Comparison of ENCODE assay signal across 1 cellular context in the genomic region with DNA sequence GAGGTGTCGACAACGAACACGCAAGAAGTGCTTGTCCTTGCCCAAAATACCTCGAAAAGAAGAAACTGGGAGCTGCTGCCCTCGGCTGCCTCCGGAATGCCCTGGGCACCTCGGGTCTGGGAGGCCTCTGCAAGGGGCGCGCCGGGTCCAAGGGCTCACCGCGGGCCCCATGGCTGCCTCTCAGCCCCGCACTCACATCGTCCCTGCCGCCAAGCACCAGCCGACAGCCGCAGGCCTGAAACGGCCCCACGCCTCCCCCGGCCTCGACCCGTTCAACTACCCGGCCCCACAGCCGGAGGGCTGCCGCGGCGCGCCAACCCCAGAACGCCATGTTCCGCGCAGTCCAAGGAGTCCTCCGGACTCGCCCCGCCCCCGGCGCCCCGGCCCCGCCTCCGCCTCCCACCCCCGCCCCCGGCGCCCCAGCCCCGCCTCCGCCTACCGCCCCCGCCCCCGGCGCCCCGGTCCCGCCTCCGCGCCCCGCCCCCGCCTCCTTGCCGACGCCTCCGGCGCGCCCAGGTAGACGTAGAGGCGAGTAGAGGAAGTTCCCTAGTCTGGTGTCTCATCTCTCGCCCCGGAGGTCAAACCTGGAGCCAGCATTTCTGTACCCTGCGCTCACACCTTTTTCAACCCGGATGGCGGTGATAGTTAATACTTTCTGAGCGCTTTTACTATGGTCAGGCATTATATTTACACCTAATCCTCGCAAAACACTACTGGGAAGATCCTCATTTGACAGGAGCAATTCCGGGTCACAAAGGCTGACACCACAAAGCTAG.
A peak's percentile ranks its signal among the peaks of the same experiment; 100 is the strongest.
TF ChIP-seq lines count a peak whose summit lies in the region.

SIRT3 (minus strand) TSS at position 345 of the 776 bp plus-strand sequence; CDS start at position 331, 14 bp downstream.

TF ChIP-seq in HepG2, 621 proteins besides CTCF, POLR2A, EP300 and RAD21 (continued from another document):
- TF ChIP-seq, protein P1, sequence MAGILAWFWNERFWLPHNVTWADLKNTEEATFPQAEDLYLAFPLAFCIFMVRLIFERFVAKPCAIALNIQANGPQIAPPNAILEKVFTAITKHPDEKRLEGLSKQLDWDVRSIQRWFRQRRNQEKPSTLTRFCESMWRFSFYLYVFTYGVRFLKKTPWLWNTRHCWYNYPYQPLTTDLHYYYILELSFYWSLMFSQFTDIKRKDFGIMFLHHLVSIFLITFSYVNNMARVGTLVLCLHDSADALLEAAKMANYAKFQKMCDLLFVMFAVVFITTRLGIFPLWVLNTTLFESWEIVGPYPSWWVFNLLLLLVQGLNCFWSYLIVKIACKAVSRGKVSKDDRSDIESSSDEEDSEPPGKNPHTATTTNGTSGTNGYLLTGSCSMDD (CRISPR knock-in tag; IDR thresholded peaks at IDR 0.05): no peak
- TF ChIP-seq ONECUT2 (CRISPR knock-in tag; IDR thresholded peaks at IDR 0.05) (0 out of 2 replicates have a peak, but pooled peaks have one; percentile 13), PHF5A (CRISPR knock-in tag; IDR thresholded peaks at IDR 0.05; ENCODE audit: low read depth, unreplicated experiment) (peak; percentile 23), JDP2 (CRISPR knock-in tag; IDR thresholded peaks at IDR 0.05; ENCODE audit: borderline replicate concordance) (no peak)
